In the genomic region with DNA sequence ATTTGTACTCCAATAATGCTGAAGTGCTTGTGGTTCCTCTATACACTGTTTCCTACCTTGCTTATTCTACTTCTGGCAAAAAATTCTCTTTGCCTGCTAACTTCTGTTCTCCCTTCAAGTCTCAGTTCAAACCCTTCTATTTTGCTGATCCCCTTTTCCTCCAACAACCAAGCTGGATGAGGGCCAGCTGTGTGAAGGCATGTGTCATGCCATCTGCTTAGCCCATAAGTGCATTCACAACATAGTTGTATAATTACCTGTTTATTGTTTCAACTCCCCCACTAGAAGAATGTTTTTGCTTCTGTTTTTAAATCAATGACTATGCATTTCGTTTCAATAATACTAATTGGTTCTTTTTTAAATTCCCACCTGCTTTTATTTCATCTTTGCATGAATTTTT, we compare ENCODE assay signal across 15 cellular contexts.
"Had no signal": no experiment of that assay in that cellular context is flagged by ENCODE, and none has a peak within 500 bp of the region (broad histone marks: within the 10 kb centered on the region; RNA-seq: fewer than 3 reads in every experiment).

No MANE protein-coding gene starts in this region.

- H3K79me2 ChIP-seq: parathyroid adenoma had no signal

- H3K9ac ChIP-seq: parathyroid adenoma had no signal

- H3K4me1 ChIP-seq: parathyroid adenoma, upper lobe of left lung had no signal

- H3K9me3 ChIP-seq: thoracic aorta, upper lobe of left lung had no signal

- H3K27me3 ChIP-seq: upper lobe of left lung had no signal

- H3K27ac ChIP-seq: dorsolateral prefrontal cortex, parathyroid adenoma, thoracic aorta, upper lobe of left lung had no signal

- ATAC-seq: left cardiac atrium; natural killer cell treated with Interleukin-12 subunit alpha and Interleukin-12 subunit beta and Interleukin-15 and Interleukin-18, amount 100 ng/mL, for 72 hours; stimulated activated naive B cell treated with anti-CD40 and anti-IgM and Interleukin-4, amounts not matched to agents 10 μg/mL and 1 μg/mL and 100 μg/mL, for 72 hours had no signal

- H3K4me3 ChIP-seq: dorsolateral prefrontal cortex, thoracic aorta, upper lobe of left lung had no signal

- DNase-seq: activated B cell treated with CpG ODN at 0.5 μM for 24 hours; activated CD4-positive, alpha-beta memory T cell treated with anti-CD3 and anti-CD28 coated beads for 36 hours; activated CD4-positive, alpha-beta T cell treated with anti-CD3 and anti-CD28 coated beads for 4 hours; activated naive CD4-positive, alpha-beta T cell; activated naive CD8-positive, alpha-beta T cell treated with anti-CD3 and anti-CD28 coated beads for 36 hours; activated T-cell treated with anti-CD3 and anti-CD28 coated beads for 4 hours; amygdala; caudate nucleus; dorsolateral prefrontal cortex; left cardiac atrium; stimulated activated naive B cell treated with anti-CD40 and anti-IgM and Interleukin-4, amounts not matched to agents 10 μg/mL and 1 μg/mL and 100 μg/mL, for 72 hours; upper lobe of left lung had no signal

- H3K36me3 ChIP-seq: thoracic aorta, upper lobe of left lung had no signal

- H2AFZ ChIP-seq: parathyroid adenoma had no signal
